11 cellular contexts compared by ENCODE assay signal in the genomic region with DNA sequence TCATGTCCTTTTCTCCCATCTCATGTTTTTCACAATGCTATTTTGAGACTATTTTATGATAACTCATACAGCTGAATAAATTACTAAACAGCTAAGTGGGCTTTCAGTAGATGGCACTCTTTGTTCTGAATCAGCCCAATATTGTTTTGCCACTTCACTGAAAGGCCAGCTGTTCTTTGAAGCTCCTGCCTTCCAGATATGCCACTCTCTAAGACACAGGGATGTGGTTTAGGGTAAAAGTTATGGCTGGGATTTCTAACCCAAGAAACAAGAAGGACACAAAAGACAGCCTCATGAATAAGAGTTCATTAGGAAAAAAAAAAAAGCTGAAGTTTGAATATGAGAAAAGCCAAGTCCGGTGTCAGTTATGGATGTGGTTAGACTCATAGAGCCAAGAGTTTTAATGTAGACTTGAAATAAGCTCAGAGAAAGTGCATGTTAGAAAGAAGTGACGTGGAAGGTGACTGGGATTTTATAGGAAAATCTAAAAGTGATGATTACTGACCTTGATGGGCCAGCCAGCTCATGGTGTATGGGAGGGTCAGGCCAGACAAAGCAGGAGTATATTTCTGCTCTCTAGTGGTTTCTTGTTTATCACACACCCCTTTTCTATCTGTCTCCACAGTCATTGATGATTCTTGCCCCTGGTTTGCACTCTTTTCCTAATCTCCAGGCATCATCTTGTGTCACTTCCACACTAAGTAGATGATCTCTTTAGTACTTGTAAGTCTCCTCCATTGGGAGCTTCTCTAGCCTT.
DNase-seq lines count a peak whose midpoint lies in the region; ATAC-seq and TF ChIP-seq lines count a peak whose summit lies in the region.
"Had no signal": no experiment of that assay in that cellular context is flagged by ENCODE, and none has a peak within 500 bp of the region (broad histone marks: within the 10 kb centered on the region; RNA-seq: fewer than 3 reads in every experiment).

No MANE protein-coding gene starts in this region.

- in situ Hi-C loops in GM23248 (cut with MboI) = loop anchor here (25.0 kb wide), 1 partner anchor 695 kb away; no protein-coding TSS in a partner anchor

- no peak overlapping the region; the same call in 1 of the 2 replicates for H2AFZ ChIP-seq in GM23248

- H3K9me3 ChIP-seq in AG04450 (ENCODE audit: control insufficient read depth, insufficient read depth, low read length) (no peaks in the 10 kb centered on the region), GM23248 (ENCODE audit: low read depth) (no peaks in the 10 kb centered on the region)

- no peak overlapping the region for H3K4me2 ChIP-seq in GM23248 (ENCODE audit: unreplicated experiment)

- ATAC-seq in HG03135 (IDR thresholded peaks at IDR 0.05; ENCODE audit: unreplicated experiment) = no peak

- peak; percentile 35 for TF ChIP-seq CTCF in AG04450 (IDR thresholded peaks at IDR 0.05; ENCODE audit: low read depth, low read length)
- TF ChIP-seq CTCF in VCaP (conservative IDR thresholded peaks at IDR 0.05) = peak; percentile 63

- H3K4me1 ChIP-seq in GM23248 (ENCODE audit: insufficient read depth) = 0 out of 2 replicates have a peak, but pooled peaks cover 5% of the 10 kb centered on the region

- H4K20me1 ChIP-seq in GM23248 (ENCODE audit: insufficient read depth) = no peaks in the 10 kb centered on the region

- H3K36me3 ChIP-seq in GM23248 (ENCODE audit: low read depth) = no peaks in the 10 kb centered on the region

- no peak for DNase-seq in AG04450 (ENCODE audit: low read depth, low spot score)
- peak; percentile 47 for DNase-seq in GM23248
- peak; percentile 60 for DNase-seq in iris pigment epithelial cell (ENCODE audit: low read depth)
- DNase-seq in SIG-M5 treated with dmso at 0.1 percent for 504 hours (lab: John Stamatoyannopoulos, UW; ENCODE audit: unreplicated experiment) = no peak
- DNase-seq in stimulated activated CD4-positive, alpha-beta T cell treated with anti-CD3 and anti-CD28 coated beads, Interleukin-4, amount 100 ng/mL, for 4 hours = no peak
- no peak for DNase-seq in activated CD4-positive, alpha-beta T cell treated with anti-CD3 and anti-CD28 coated beads for 1 hour
- DNase-seq: activated naive CD8-positive, alpha-beta T cell treated with anti-CD3 and anti-CD28 coated beads, Interleukin-2, amount 10 ng/mL, durations not matched to agents 7 days and 5 days; NCI-H187; occipital lobe had no signal

- H3K27me3 ChIP-seq in AG04450 (ENCODE audit: control insufficient read depth, insufficient read depth, low read length) (no peaks in the 10 kb centered on the region), GM23248 (replicated peaks; ENCODE audit: insufficient read depth) (no peaks in the 10 kb centered on the region)

- H3K79me2 ChIP-seq in GM23248 (ENCODE audit: insufficient read depth) = no peaks in the 10 kb centered on the region

- 85 to 95% methylated on average over 2 of the region's 2 CpGs for whole genome bisulfite sequencing in GM23248 (ENCODE audit: low coverage in 1 of 2, low lambda C conversion rate in 2 of 2, missing lambda C conversion rate in 2 of 2), 2 experiments

- H3K4me3 ChIP-seq in AG04450 (ENCODE audit: low read depth, low read length) (no peak overlapping the region), GM23248 (no peak overlapping the region)

- POLR2A ChIA-PET in AG04450 (lab: Yijun Ruan, JAX) = interaction anchor here (0.7 to 1.1 kb wide), 3 partner anchors 34 to 709 kb away, joined by 3 to 6 read pairs (median 3); no protein-coding TSS in a partner anchor

- CTCF ChIA-PET in AG04450 (lab: Charles Lee) = interaction anchor here (0.6 to 1.2 kb wide), 7 partner anchors 9 to 1372 kb away, joined by 3 to 5 read pairs (median 4); no protein-coding TSS in a partner anchor

- no peak overlapping the region for H3K9ac ChIP-seq in GM23248

- no peaks in the 10 kb centered on the region for H3K9me2 ChIP-seq in GM23248 (ENCODE audit: insufficient read depth)

- no peaks in the 10 kb centered on the region for H3F3A ChIP-seq in GM23248 (ENCODE audit: insufficient read depth)

- H3K27ac ChIP-seq in AG04450 (ENCODE audit: low read depth, low read length) (no peak overlapping the region), GM23248 (no peak overlapping the region), VCaP (no peak overlapping the region)

Comparison
In these comparisons a context has a peak if more than half of its experiments do, and no peak if none do; other contexts are left out.
1. DNase-seq: peak in GM23248 (single experiment) and iris pigment epithelial cell (single experiment); none in AG04450 (single experiment), SIG-M5 treated with dmso at 0.1 percent for 504 hours (single experiment), stimulated activated CD4-positive, alpha-beta T cell treated with anti-CD3 and anti-CD28 coated beads, Interleukin-4, amount 100 ng/mL, for 4 hours (0 of 2) and activated CD4-positive, alpha-beta T cell treated with anti-CD3 and anti-CD28 coated beads for 1 hour (single experiment).